1 cellular context compared by ENCODE assay signal in genomic region chr3:129599607-129600006, GRCh38.
TF ChIP-seq lines count a peak whose summit lies in the region.

No MANE protein-coding gene starts in this region.

TF ChIP-seq in SK-N-SH, 30 proteins besides CTCF, POLR2A, EP300 and RAD21 (continued from another document):
- no peak for TF ChIP-seq ZBTB33 (IDR thresholded peaks at IDR 0.05; ENCODE audit: borderline replicate concordance, low read depth)
- no peak for TF ChIP-seq MXI1 (IDR thresholded peaks at IDR 0.05; ENCODE audit: low read depth, low read length)
- no peak for TF ChIP-seq FOXM1 (IDR thresholded peaks at IDR 0.05; ENCODE audit: low read depth)
- no peak for TF ChIP-seq FOXJ3 (CRISPR knock-in tag; IDR thresholded peaks at IDR 0.05)
